Comparison of ENCODE assay signal across 26 cellular contexts in genomic region chr5:133222521-133222920, GRCh38.
A peak's percentile ranks its signal among the peaks of the same experiment; 100 is the strongest.
DNase-seq lines count a peak whose midpoint lies in the region; ATAC-seq, FAIRE-seq and TF ChIP-seq lines count a peak whose summit lies in the region.
"Had no signal": no experiment of that assay in that cellular context is flagged by ENCODE, and none has a peak within 500 bp of the region (broad histone marks: within the 10 kb centered on the region; RNA-seq: fewer than 3 reads in every experiment).

No MANE protein-coding gene starts in this region.

- H3K27ac Mint-ChIP-seq in brain (peak overlapping the region in 3 of 5 experiments; percentile 18 to 41 (median 37)), nephron progenitor cell (peak overlapping the region; percentile 96)
- H3K27ac Mint-ChIP-seq: HFFc6 had no signal

- TF ChIP-seq RAD21 in HepG2 (CRISPR knock-in tag; IDR thresholded peaks at IDR 0.05), result no peak

- no peak overlapping the region for H3K9ac ChIP-seq in HepG2 (ENCODE audit: insufficient read depth, low read depth, low read length)

- TF ChIP-seq EP300 in HepG2 (IDR thresholded peaks at IDR 0.05; ENCODE audit: low read depth in 2 of 2, low read length in 2 of 2) (no peak), HepG2 (CRISPR knock-in tag; IDR thresholded peaks at IDR 0.05; ENCODE audit: borderline replicate concordance) (no peak)

- intact Hi-C loops in HepG2 (cut with micrococcal nuclease; ENCODE audit: unreplicated experiment) (no loop called here), right lobe of liver (cut with DNase I) (no loop called here)

- no peaks in the 10 kb centered on the region for H3K27me3 ChIP-seq in HepG2 (ENCODE audit: control insufficient read depth in 1 of 2, insufficient read depth in 2 of 2, low read length in 2 of 2)
- H3K27me3 ChIP-seq in right lobe of liver, result no peaks in the 10 kb centered on the region

- CTCF ChIA-PET in HepG2 (lab: Yijun Ruan, JAX; ENCODE audit: low intra/inter-chr PET ratio, low total read pairs), result no interaction called here

- H2AFZ ChIP-seq in HepG2 (ENCODE audit: low read length), result no peak overlapping the region
- H2AFZ ChIP-seq: PC-9 had no signal

- H3K27ac ChIP-seq in HepG2 (ENCODE audit: extremely low read length, insufficient read depth, low read length) (no peak overlapping the region), right lobe of liver (no peak overlapping the region)
- H3K27ac ChIP-seq: HL-60, PC-9 had no signal

- no peak for DNase-seq in HepG2 (ENCODE audit: low spot score)
- no peak for DNase-seq in right lobe of liver
- DNase-seq in nephron progenitor cell, result no peak
- DNase-seq in SKM-1 treated with dmso at 0.1 percent for 144 hours (lab: John Stamatoyannopoulos, UW; ENCODE audit: unreplicated experiment), result no peak
- no peak for DNase-seq in NCI-H2081 treated with DMSO at 0.1 percent for 48 hours (lab: John Stamatoyannopoulos, UW)
- no peak for DNase-seq in AG20443 (ENCODE audit: low spot score)
- no peak for DNase-seq in islet precursor cell
- DNase-seq: 8988T, AML-193, DMS53, GDM1, HFFc6, MV-4-11, NCI-H1105 treated with DMSO at 0.1 percent for 48 hours, NCI-H2081, NCI-H226, NCI-H510A treated with DMSO at 0.1 percent for 48 hours, NCI-H748 treated with DMSO at 0.1 percent for 48 hours, PC-9, RPMI8226, SHP77, SW 1271 had no signal

- TF ChIP-seq CTCF in HepG2 (CRISPR knock-in tag; IDR thresholded peaks at IDR 0.05) (no peak), right lobe of liver (IDR thresholded peaks at IDR 0.05) (no peak), brain (conservative IDR thresholded peaks at IDR 0.05) (no peak), nephron progenitor cell (IDR thresholded peaks at IDR 0.05) (no peak)

- BruUV-seq in HepG2 (replicated peaks; lab: Mats Ljungman, UMichigan), result no TSS peak

- H4K20me1 ChIP-seq in HepG2 (ENCODE audit: insufficient read depth, low read length), result no peaks in the 10 kb centered on the region

- H3K27me3 Mint-ChIP-seq in brain (peaks cover 8% of the 10 kb centered on the region), nephron progenitor cell (ENCODE audit: low read depth, poor library complexity) (peaks cover 7% of the 10 kb centered on the region)

- 67% methylated on average over 4 of the region's 4 CpGs for WGBS in HepG2 (ENCODE audit: low lambda C conversion rate)
- 79% methylated on average over 2 of the region's 4 CpGs for WGBS in right lobe of liver (ENCODE audit: insufficient coverage, low coverage, low lambda C conversion rate, missing lambda C conversion rate)

- in situ Hi-C loops in HepG2 (cut with HindIII; ENCODE audit: extremely low pct_ligation_motif_present, low pct_unique_long_range_greater_than_20kb), result no loop called here

- H3K4me1 Mint-ChIP-seq in brain (peaks cover 37% of the 10 kb centered on the region), nephron progenitor cell (peaks cover 46% of the 10 kb centered on the region)

- H3K4me3 Mint-ChIP-seq in brain (no peak overlapping the region), nephron progenitor cell (peak overlapping the region; percentile 69)
- H3K4me3 Mint-ChIP-seq: HFFc6 had no signal

- H3K79me2 ChIP-seq in HepG2 (ENCODE audit: insufficient read depth, low read length), result no peaks in the 10 kb centered on the region

- POLR2A ChIA-PET in HepG2 (lab: Yijun Ruan, JAX), result interaction anchor here (2.0 kb wide), 1 partner anchor 18 kb away, joined by 8 read pairs; no protein-coding TSS in a partner anchor

- FAIRE-seq in HepG2 (lab: Jason Lieb, UNC), result no peak
- FAIRE-seq: D721Med, GM19239 had no signal

- no peak overlapping the region for H3K4me3 ChIP-seq in HepG2 (replicated peaks in 1 of 3; ENCODE audit: insufficient read depth in 1 of 3, low read depth in 2 of 3, low read length in 3 of 3)
- H3K4me3 ChIP-seq in right lobe of liver, result no peak overlapping the region
- H3K4me3 ChIP-seq: PC-9 had no signal

- peak; percentile 16; the same call in 2 of the 3 replicates for ATAC-seq in HepG2
- no peak for ATAC-seq in right lobe of liver

- H3K9me3 Mint-ChIP-seq in brain (peaks cover 0 to 4% (median 0%) of the 10 kb centered on the region in 5 experiments), nephron progenitor cell (no peaks in the 10 kb centered on the region)
- H3K9me3 Mint-ChIP-seq: HFFc6 had no signal

- H3K36me3 Mint-ChIP-seq in brain (no peaks in the 10 kb centered on the region), nephron progenitor cell (ENCODE audit: low read depth) (no peaks in the 10 kb centered on the region)

- H3K9me3 ChIP-seq in HepG2 (ENCODE audit: low read length), result no peaks in the 10 kb centered on the region
- no peaks in the 10 kb centered on the region for H3K9me3 ChIP-seq in right lobe of liver

- TF ChIP-seq POLR2A in HepG2 (IDR thresholded peaks at IDR 0.05; ENCODE audit: insufficient read depth in 1 of 2, low read depth in 2 of 2, low read length in 2 of 2), result no peak
- TF ChIP-seq POLR2A in right lobe of liver (IDR thresholded peaks at IDR 0.05), result no peak

- peaks cover 24% of the 10 kb centered on the region for H3K4me1 ChIP-seq in HepG2 (ENCODE audit: insufficient read depth, low read length)
- peaks cover 0 to 6% (median 3%) of the 10 kb centered on the region in 4 donors for H3K4me1 ChIP-seq in right lobe of liver

- no peaks in the 10 kb centered on the region for H3K36me3 ChIP-seq in HepG2 (replicated peaks in 1 of 2; ENCODE audit: control insufficient read depth in 1 of 2, insufficient read depth in 2 of 2, low read length in 2 of 2)
- H3K36me3 ChIP-seq in right lobe of liver, result no peaks in the 10 kb centered on the region

- H3K4me2 ChIP-seq in HepG2 (ENCODE audit: low read depth, low read length), result no peak overlapping the region
- H3K4me2 ChIP-seq: PC-9 had no signal

TF ChIP-seq in HepG2, 621 proteins besides CTCF, POLR2A, EP300 and RAD21:
- TF ChIP-seq ZBTB42 (CRISPR knock-in tag; IDR thresholded peaks at IDR 0.05), result no peak
- no peak for TF ChIP-seq ELF1 (CRISPR knock-in tag; IDR thresholded peaks at IDR 0.05)
- no peak for TF ChIP-seq CHD2 (IDR thresholded peaks at IDR 0.05; ENCODE audit: low read depth, low read length)
- no peak for TF ChIP-seq SKIL (CRISPR knock-in tag; IDR thresholded peaks at IDR 0.05; ENCODE audit: borderline replicate concordance)
- TF ChIP-seq ZNF160 (CRISPR knock-in tag; IDR thresholded peaks at IDR 0.05), result no peak
- TF ChIP-seq THAP11 (CRISPR knock-in tag; IDR thresholded peaks at IDR 0.05), result no peak
- no peak for TF ChIP-seq ZSCAN29 (CRISPR knock-in tag; conservative IDR thresholded peaks at IDR 0.05)
- TF ChIP-seq, protein P1, sequence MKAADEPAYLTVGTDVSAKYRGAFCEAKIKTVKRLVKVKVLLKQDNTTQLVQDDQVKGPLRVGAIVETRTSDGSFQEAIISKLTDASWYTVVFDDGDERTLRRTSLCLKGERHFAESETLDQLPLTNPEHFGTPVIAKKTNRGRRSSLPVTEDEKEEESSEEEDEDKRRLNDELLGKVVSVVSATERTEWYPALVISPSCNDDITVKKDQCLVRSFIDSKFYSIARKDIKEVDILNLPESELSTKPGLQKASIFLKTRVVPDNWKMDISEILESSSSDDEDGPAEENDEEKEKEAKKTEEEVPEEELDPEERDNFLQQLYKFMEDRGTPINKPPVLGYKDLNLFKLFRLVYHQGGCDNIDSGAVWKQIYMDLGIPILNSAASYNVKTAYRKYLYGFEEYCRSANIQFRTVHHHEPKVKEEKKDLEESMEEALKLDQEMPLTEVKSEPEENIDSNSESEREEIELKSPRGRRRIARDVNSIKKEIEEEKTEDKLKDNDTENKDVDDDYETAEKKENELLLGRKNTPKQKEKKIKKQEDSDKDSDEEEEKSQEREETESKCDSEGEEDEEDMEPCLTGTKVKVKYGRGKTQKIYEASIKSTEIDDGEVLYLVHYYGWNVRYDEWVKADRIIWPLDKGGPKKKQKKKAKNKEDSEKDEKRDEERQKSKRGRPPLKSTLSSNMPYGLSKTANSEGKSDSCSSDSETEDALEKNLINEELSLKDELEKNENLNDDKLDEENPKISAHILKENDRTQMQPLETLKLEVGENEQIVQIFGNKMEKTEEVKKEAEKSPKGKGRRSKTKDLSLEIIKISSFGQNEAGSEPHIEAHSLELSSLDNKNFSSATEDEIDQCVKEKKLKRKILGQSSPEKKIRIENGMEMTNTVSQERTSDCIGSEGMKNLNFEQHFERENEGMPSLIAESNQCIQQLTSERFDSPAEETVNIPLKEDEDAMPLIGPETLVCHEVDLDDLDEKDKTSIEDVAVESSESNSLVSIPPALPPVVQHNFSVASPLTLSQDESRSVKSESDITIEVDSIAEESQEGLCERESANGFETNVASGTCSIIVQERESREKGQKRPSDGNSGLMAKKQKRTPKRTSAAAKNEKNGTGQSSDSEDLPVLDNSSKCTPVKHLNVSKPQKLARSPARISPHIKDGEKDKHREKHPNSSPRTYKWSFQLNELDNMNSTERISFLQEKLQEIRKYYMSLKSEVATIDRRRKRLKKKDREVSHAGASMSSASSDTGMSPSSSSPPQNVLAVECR (CRISPR knock-in tag; IDR thresholded peaks at IDR 0.05; ENCODE audit: borderline replicate concordance), result no peak
- no peak for TF ChIP-seq ATF7-NPFF (CRISPR knock-in tag; IDR thresholded peaks at IDR 0.05; ENCODE audit: low read depth)
